13 cellular contexts compared by ENCODE assay signal in genomic region chr7:132497098-132497497, GRCh38.
A peak's percentile ranks its signal among the peaks of the same experiment; 100 is the strongest.
DNase-seq lines count a peak whose midpoint lies in the region; ATAC-seq and TF ChIP-seq lines count a peak whose summit lies in the region.
"Had no signal": no experiment of that assay in that cellular context is flagged by ENCODE, and none has a peak within 500 bp of the region (broad histone marks: within the 10 kb centered on the region; RNA-seq: fewer than 3 reads in every experiment).

No MANE protein-coding gene starts in this region.

- peaks cover 5% of the 10 kb centered on the region for H3K4me1 Mint-ChIP-seq in activated T-cell treated with anti-CD3 and anti-CD28 coated beads, Interleukin-2, amount 50 U/mL, for 72 hours (ENCODE audit: low read depth)

- peak; percentile 33 for DNase-seq in SK-N-DZ (ENCODE audit: low spot score)
- DNase-seq in activated T-cell treated with anti-CD3 and anti-CD28 coated beads, Interleukin-2, amount 50 U/mL, for 72 hours, result no peak
- no peak for DNase-seq in NK-92 treated with Interleukin-12 subunit alpha and Interleukin-12 subunit beta, amount 100 ng/mL, for 24 hours (lab: John Stamatoyannopoulos, UW)
- DNase-seq: 8988T; ACHN; Caco-2; Calu3; CD4-positive, alpha-beta T cell; CD8-positive, alpha-beta T cell; DMS79 treated with DMSO at 0.1 percent for 48 hours; GF-D8 had no signal

- ATAC-seq in SK-N-SH treated with all-trans-retinoic acid at 6 μM for 48 hours, result no peak
- no peak for ATAC-seq in activated T-cell treated with anti-CD3 and anti-CD28 coated beads, Interleukin-2, amount 50 U/mL, for 72 hours (replicated peaks in 1 of 2)
- no peak for ATAC-seq in GM21737 (IDR thresholded peaks at IDR 0.05; ENCODE audit: unreplicated experiment)
- ATAC-seq: CD8-positive, alpha-beta T cell had no signal

- H3K36me3 Mint-ChIP-seq in activated T-cell treated with anti-CD3 and anti-CD28 coated beads, Interleukin-2, amount 50 U/mL, for 72 hours (ENCODE audit: insufficient read depth in 2 of 2), result no peaks in the 10 kb centered on the region
- H3K36me3 Mint-ChIP-seq: CD8-positive, alpha-beta T cell had no signal

- no peaks in the 10 kb centered on the region for H3K27me3 Mint-ChIP-seq in activated T-cell treated with anti-CD3 and anti-CD28 coated beads, Interleukin-2, amount 50 U/mL, for 72 hours (ENCODE audit: low read depth)
- H3K27me3 Mint-ChIP-seq: CD4-positive, alpha-beta T cell had no signal

- H3K9me3 Mint-ChIP-seq in activated T-cell treated with anti-CD3 and anti-CD28 coated beads, Interleukin-2, amount 50 U/mL, for 72 hours, result no peaks in the 10 kb centered on the region
- H3K9me3 Mint-ChIP-seq: CD4-positive, alpha-beta T cell; CD8-positive, alpha-beta T cell had no signal

- no peak overlapping the region for H3K4me3 Mint-ChIP-seq in activated T-cell treated with anti-CD3 and anti-CD28 coated beads, Interleukin-2, amount 50 U/mL, for 72 hours
- H3K4me3 Mint-ChIP-seq: CD4-positive, alpha-beta T cell; CD8-positive, alpha-beta T cell had no signal

- no peak overlapping the region for H3K27ac Mint-ChIP-seq in activated T-cell treated with anti-CD3 and anti-CD28 coated beads, Interleukin-2, amount 50 U/mL, for 72 hours
- H3K27ac Mint-ChIP-seq: CD4-positive, alpha-beta T cell; CD8-positive, alpha-beta T cell had no signal

TF ChIP-seq in SK-N-SH treated with all-trans-retinoic acid at 6 μM for 48 hours, 23 proteins besides CTCF, POLR2A, EP300 and RAD21:
- TF ChIP-seq TCF4 (CRISPR knock-in tag; IDR thresholded peaks at IDR 0.05; ENCODE audit: borderline replicate concordance), result peak; percentile 71; the same call in 1 of the 2 replicates
- TF ChIP-seq CSDC2 (CRISPR knock-in tag; IDR thresholded peaks at IDR 0.05), result no peak
- TF ChIP-seq CSRNP3 (CRISPR knock-in tag; IDR thresholded peaks at IDR 0.05), result peak; percentile 25; the same call in 1 of the 2 replicates
- peak; percentile 55; the same call in 1 of the 2 replicates for TF ChIP-seq TSHZ2 (CRISPR knock-in tag; IDR thresholded peaks at IDR 0.05)
